8 cellular contexts compared by ENCODE assay signal in genomic region chr12:125331342-125332052, GRCh38.
DNase-seq lines count a peak whose midpoint lies in the region; ATAC-seq and TF ChIP-seq lines count a peak whose summit lies in the region.

No MANE protein-coding gene starts in this region.

- H3K4me3 ChIP-seq in HEK293 (ENCODE audit: low read depth, low read length) (peak overlapping the region; percentile 9; the same call in 1 of the 2 replicates), cardiac fibroblast (replicated peaks in 1 of 2; ENCODE audit: low read depth in 2 of 2, low read length in 2 of 2) (peak overlapping the region; percentile 6 to 45), suprapubic skin (peak overlapping the region; percentile 40)

- H3K9me3 ChIP-seq in HEK293 (ENCODE audit: control insufficient read depth, insufficient read depth, low read depth, low read length) (no peaks in the 10 kb centered on the region), suprapubic skin (no peaks in the 10 kb centered on the region)

- H3K27me3 ChIP-seq in suprapubic skin, result peaks cover 27% of the 10 kb centered on the region

- WGBS in suprapubic skin, result 35% methylated on average over 16 of the region's 16 CpGs

- POLR2A ChIA-PET in HEK293 (lab: Yijun Ruan, JAX), result no interaction called here

- H3K27ac ChIP-seq in HEK293 (ENCODE audit: extremely low read depth, low read depth, low read length) (no peak overlapping the region), suprapubic skin (no peak overlapping the region)

- H3K4me1 ChIP-seq in HEK293 (ENCODE audit: control insufficient read depth, insufficient read depth, low read length) (no peaks in the 10 kb centered on the region), suprapubic skin (peaks cover 9% of the 10 kb centered on the region)

- ATAC-seq in left colon, result peak; percentile 75
- no peak for ATAC-seq in HG03135 (IDR thresholded peaks at IDR 0.05; ENCODE audit: unreplicated experiment)

- no peak for TF ChIP-seq CTCF in HEK293 (tag by site-specific recombination; IDR thresholded peaks at IDR 0.05)
- TF ChIP-seq CTCF in cardiac fibroblast (IDR thresholded peaks at IDR 0.05; ENCODE audit: low read depth, low read length), result no peak
- no peak for TF ChIP-seq CTCF in suprapubic skin (IDR thresholded peaks at IDR 0.05)

- DNase-seq in cardiac fibroblast (ENCODE audit: low read depth in 2 of 2) (peak in 1 of 2 donors; percentile 8), left colon (peak in 1 of 2 donors; percentile 16), suprapubic skin (ENCODE audit: low spot score in 2 of 2) (no peak), NCI-H82 treated with DMSO at 0.1 percent for 48 hours (lab: John Stamatoyannopoulos, UW; ENCODE audit: unreplicated experiment) (no peak), hippocampal formation (lab: John Stamatoyannopoulos, UW) (no peak), SKM-1 (lab: John Stamatoyannopoulos, UW; ENCODE audit: unreplicated experiment) (no peak)

- CTCF ChIA-PET in HEK293 (lab: Yijun Ruan, JAX), result interaction anchor here (0.6 to 4.5 kb wide), 16 partner anchors 9 to 170 kb away, joined by 3 to 44 read pairs (median 4); no protein-coding TSS in a partner anchor

- no peak for TF ChIP-seq EP300 in suprapubic skin (IDR thresholded peaks at IDR 0.05)

- TF ChIP-seq POLR2A in suprapubic skin (IDR thresholded peaks at IDR 0.05), result no peak

- no peaks in the 10 kb centered on the region for H3K36me3 ChIP-seq in HEK293 (ENCODE audit: control insufficient read depth in 2 of 2, insufficient read depth in 1 of 2, low read length in 2 of 2)
- H3K36me3 ChIP-seq in suprapubic skin, result no peaks in the 10 kb centered on the region

- intact Hi-C loops in left colon (cut with DNase I, micrococcal nuclease), result no loop called here

TF ChIP-seq in HEK293, 187 proteins besides CTCF, POLR2A, EP300 and RAD21:
- 0 out of 2 replicates have a peak, but pooled peaks have one; percentile 28 for TF ChIP-seq ZNF768 (tag by site-specific recombination; IDR thresholded peaks at IDR 0.05)
- peak; percentile 57 for TF ChIP-seq GLIS1 (tag by site-specific recombination; IDR thresholded peaks at IDR 0.05)
- TF ChIP-seq ZNF223 (tag by site-specific recombination; IDR thresholded peaks at IDR 0.05), result no peak
TF ChIP-seq in HEK293: peak in this region for 2.
